In the genomic region with DNA sequence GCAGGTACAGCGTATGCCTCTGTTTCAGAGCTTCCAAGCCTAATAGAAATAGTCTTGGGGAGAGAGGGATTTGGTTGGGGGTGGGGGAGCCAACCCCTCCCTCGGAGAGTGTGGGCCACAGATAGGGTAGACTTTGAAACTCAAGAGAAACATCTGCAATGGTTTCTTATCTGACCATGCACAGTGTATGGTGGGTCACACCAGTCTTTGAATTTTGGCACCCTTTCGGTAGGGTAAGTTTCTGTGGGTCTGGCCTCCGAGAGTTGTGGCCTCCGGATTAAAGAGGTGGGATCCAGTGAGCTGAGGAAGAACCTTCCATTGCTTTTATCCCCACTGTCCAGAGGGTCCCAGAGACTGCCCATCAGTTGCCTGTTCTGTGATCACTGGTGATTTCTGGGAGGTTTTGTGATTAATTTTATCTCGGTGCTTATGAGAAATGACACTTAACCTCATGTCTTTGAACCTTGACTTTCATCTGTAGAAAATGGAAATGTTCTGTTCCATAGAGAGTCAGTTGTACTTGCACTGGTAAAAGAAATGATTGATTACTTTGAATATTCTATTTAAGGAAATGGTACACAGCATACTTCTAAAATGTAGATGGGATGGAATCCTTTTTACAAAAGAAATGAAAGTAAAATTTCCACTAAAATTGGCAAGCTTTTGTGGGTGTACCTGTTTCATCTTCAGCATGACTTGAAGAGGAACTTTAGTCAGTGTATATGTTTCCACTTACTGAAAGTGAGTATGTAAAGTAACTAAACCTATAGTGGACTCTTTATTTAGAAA, we compare ENCODE assay signal across 8 cellular contexts.
DNase-seq lines count a peak whose midpoint lies in the region; ATAC-seq and TF ChIP-seq lines count a peak whose summit lies in the region.

No MANE protein-coding gene starts in this region.

- DNase-seq in CD8-positive, alpha-beta T cell: no peak
- DNase-seq in transverse colon (no peak), NCI-H1694 treated with DMSO at 0.1 percent for 48 hours (lab: John Stamatoyannopoulos, UW) (no peak), occipital lobe (lab: John Stamatoyannopoulos, UW) (no peak), AG08395 (ENCODE audit: low spot score) (no peak)

- no peaks in the 10 kb centered on the region for H3K9me3 ChIP-seq in CD8-positive, alpha-beta T cell (ENCODE audit: low read length)
- no peaks in the 10 kb centered on the region for H3K9me3 ChIP-seq in transverse colon

- H3K4me1 ChIP-seq in CD8-positive, alpha-beta T cell (ENCODE audit: insufficient read depth, low read length): peaks cover 96% of the 10 kb centered on the region
- peaks cover 6 to 59% (median 23%) of the 10 kb centered on the region in 4 donors for H3K4me1 ChIP-seq in transverse colon

- H3K9me3 Mint-ChIP-seq in CD8-positive, alpha-beta T cell: no peaks in the 10 kb centered on the region
- no peaks in the 10 kb centered on the region for H3K9me3 Mint-ChIP-seq in activated T-helper 17 cell treated with anti-CD3 and anti-CD28 coated beads, Interleukin-2, amount 50 U/mL, for 72 hours

- peak; percentile 21 for ATAC-seq in CD8-positive, alpha-beta T cell
- ATAC-seq in GM19395 (IDR thresholded peaks at IDR 0.05; ENCODE audit: unreplicated experiment) (peak; percentile 60), HG03196 (IDR thresholded peaks at IDR 0.05; ENCODE audit: unreplicated experiment) (peak; percentile 36)
- peak; percentile 80 for ATAC-seq in activated T-helper 17 cell treated with anti-CD3 and anti-CD28 coated beads, Interleukin-2, amount 50 U/mL, for 72 hours (replicated peaks)

- no peak for TF ChIP-seq CTCF in CD8-positive, alpha-beta T cell (IDR thresholded peaks at IDR 0.05)
- TF ChIP-seq CTCF in transverse colon (IDR thresholded peaks at IDR 0.05): no peak

- intact Hi-C loops in CD8-positive, alpha-beta T cell (cut with DNase I, micrococcal nuclease): loop anchor here in 1 of 2 experiments (1.0 to 10.0 kb wide), 3 partner anchors 11 to 46 kb away; no protein-coding TSS in a partner anchor
- intact Hi-C loops in transverse colon (cut with DNase I; ENCODE audit: low total_unique reads): no loop called here

- H3K27me3 Mint-ChIP-seq in CD8-positive, alpha-beta T cell (ENCODE audit: low read depth): no peaks in the 10 kb centered on the region
- no peaks in the 10 kb centered on the region for H3K27me3 Mint-ChIP-seq in activated T-helper 17 cell treated with anti-CD3 and anti-CD28 coated beads, Interleukin-2, amount 50 U/mL, for 72 hours

- H3K27ac Mint-ChIP-seq in CD8-positive, alpha-beta T cell: peak overlapping the region; percentile 94
- peak overlapping the region; percentile 91 for H3K27ac Mint-ChIP-seq in activated T-helper 17 cell treated with anti-CD3 and anti-CD28 coated beads, Interleukin-2, amount 50 U/mL, for 72 hours

- H3K36me3 Mint-ChIP-seq in CD8-positive, alpha-beta T cell: peaks cover 20% of the 10 kb centered on the region
- peaks cover 21% of the 10 kb centered on the region for H3K36me3 Mint-ChIP-seq in activated T-helper 17 cell treated with anti-CD3 and anti-CD28 coated beads, Interleukin-2, amount 50 U/mL, for 72 hours (ENCODE audit: low read depth)

- H3K4me1 Mint-ChIP-seq in CD8-positive, alpha-beta T cell (ENCODE audit: low read depth): peaks cover 88% of the 10 kb centered on the region
- peaks cover 67% of the 10 kb centered on the region for H3K4me1 Mint-ChIP-seq in activated T-helper 17 cell treated with anti-CD3 and anti-CD28 coated beads, Interleukin-2, amount 50 U/mL, for 72 hours

- WGBS in transverse colon (ENCODE audit: low coverage in 1 of 2), 2 donors: 79 to 84% methylated on average over 2 to 6 of the region's 6 CpGs

- CTCF ChIA-PET in CD8-positive, alpha-beta T cell (lab: Charles Lee): no interaction called here

- in situ Hi-C loops in transverse colon (cut with MboI; ENCODE audit: low pct_ligation_motif_present in 1 of 4, low pct_unique_long_range_greater_than_20kb in 1 of 4, low sequenced_read_pairs in 3 of 4): no loop called here

- H3K27me3 ChIP-seq in CD8-positive, alpha-beta T cell (ENCODE audit: insufficient read depth, low read length): no peaks in the 10 kb centered on the region
- no peaks in the 10 kb centered on the region for H3K27me3 ChIP-seq in transverse colon

- POLR2A ChIA-PET in CD8-positive, alpha-beta T cell (lab: Charles Lee): interaction anchor here (0.6 kb wide), 2 partner anchors 37 to 123 kb away, joined by 3 read pairs; no protein-coding TSS in a partner anchor

- H3K4me3 Mint-ChIP-seq in CD8-positive, alpha-beta T cell: peak overlapping the region; percentile 77
- H3K4me3 Mint-ChIP-seq in activated T-helper 17 cell treated with anti-CD3 and anti-CD28 coated beads, Interleukin-2, amount 50 U/mL, for 72 hours: peak overlapping the region; percentile 89

- no peak for TF ChIP-seq POLR2A in transverse colon (IDR thresholded peaks at IDR 0.05)

- H3K27ac ChIP-seq in CD8-positive, alpha-beta T cell (ENCODE audit: low read depth, low read length): peak overlapping the region; percentile 17
- H3K27ac ChIP-seq in transverse colon: no peak overlapping the region

- peak overlapping the region; percentile 28 for H3K4me3 ChIP-seq in CD8-positive, alpha-beta T cell (ENCODE audit: low read depth, low read length)
- H3K4me3 ChIP-seq in transverse colon: no peak overlapping the region

- no peaks in the 10 kb centered on the region for H3K36me3 ChIP-seq in CD8-positive, alpha-beta T cell (ENCODE audit: insufficient read depth, low read length)
- no peaks in the 10 kb centered on the region for H3K36me3 ChIP-seq in transverse colon

- TF ChIP-seq EP300 in transverse colon (IDR thresholded peaks at IDR 0.05; ENCODE audit: low read depth): no peak

Comparison
In these comparisons a context has a peak if more than half of its experiments do, and no peak if none do; other contexts are left out.
1. ATAC-seq: peak in every context shown above with its lines; median percentile 80 in activated T-helper 17 cell treated with anti-CD3 and anti-CD28 coated beads, Interleukin-2, amount 50 U/mL, for 72 hours; 60 in GM19395; 36 in HG03196; 21 in CD8-positive, alpha-beta T cell.